Comparison of ENCODE assay signal across 1 cellular context in the genomic region with DNA sequence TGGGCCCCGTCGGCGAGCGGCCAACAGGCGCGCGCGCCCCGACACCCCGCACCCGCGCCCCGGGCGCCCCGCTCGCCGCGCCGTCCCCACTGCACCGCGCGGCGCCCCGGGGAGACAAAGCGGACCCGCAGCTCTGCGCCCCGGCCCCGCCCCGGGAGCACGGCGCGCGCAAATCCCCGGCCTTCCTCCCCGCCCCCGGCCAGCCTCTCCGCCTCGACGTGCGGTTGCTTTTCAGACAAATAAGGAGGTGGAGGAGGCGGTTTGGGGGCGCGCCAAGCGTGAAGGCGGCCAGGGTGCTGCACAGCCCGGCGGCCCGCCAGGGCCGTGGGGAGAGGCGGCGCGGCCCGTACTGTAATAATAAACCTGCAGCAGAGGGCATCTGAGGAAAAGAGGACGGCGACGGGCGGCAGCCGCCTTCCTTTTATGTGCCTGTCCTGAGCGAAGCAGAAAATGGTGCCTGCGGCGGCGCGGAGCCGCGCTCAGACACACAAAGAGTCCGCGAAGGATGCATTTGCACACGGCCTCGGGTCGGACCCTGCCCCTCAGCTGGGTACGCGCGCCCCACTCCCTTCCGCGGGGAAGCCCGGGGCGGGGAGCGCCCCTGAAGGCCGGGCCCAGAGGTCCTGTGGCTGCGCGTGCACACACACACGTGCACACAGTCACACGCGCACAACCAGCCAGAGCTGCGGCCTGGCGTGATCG.
A peak's percentile ranks its signal among the peaks of the same experiment; 100 is the strongest.
TF ChIP-seq lines count a peak whose summit lies in the region.

No MANE protein-coding gene starts in this region.

TF ChIP-seq in H1, 55 proteins besides CTCF, POLR2A, EP300 and RAD21:
- TF ChIP-seq, protein P1, sequence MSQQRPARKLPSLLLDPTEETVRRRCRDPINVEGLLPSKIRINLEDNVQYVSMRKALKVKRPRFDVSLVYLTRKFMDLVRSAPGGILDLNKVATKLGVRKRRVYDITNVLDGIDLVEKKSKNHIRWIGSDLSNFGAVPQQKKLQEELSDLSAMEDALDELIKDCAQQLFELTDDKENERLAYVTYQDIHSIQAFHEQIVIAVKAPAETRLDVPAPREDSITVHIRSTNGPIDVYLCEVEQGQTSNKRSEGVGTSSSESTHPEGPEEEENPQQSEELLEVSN (IDR thresholded peaks at IDR 0.05): peak; percentile 43; the same call in 1 of the 2 replicates
- TF ChIP-seq SRF (IDR thresholded peaks at IDR 0.05; ENCODE audit: low read depth, low read length) (no peak), SIRT6 (IDR thresholded peaks at IDR 0.05; ENCODE audit: low read length) (no peak), BRCA1 (IDR thresholded peaks at IDR 0.05; ENCODE audit: low read depth, low read length) (no peak), JUND (IDR thresholded peaks at IDR 0.05; ENCODE audit: low read length) (no peak), SIX5 (IDR thresholded peaks at IDR 0.05; ENCODE audit: low read depth, low read length) (no peak), RBBP5 (IDR thresholded peaks at IDR 0.05; ENCODE audit: borderline replicate concordance, low read depth, low read length) (peak; percentile 86), KDM4A (IDR thresholded peaks at IDR 0.05; ENCODE audit: low read depth, low read length, severe bottlenecking) (peak; percentile 72), SUZ12 (IDR thresholded peaks at IDR 0.05; ENCODE audit: low read length) (no peak), CHD1 (IDR thresholded peaks at IDR 0.05; ENCODE audit: low read depth, low read length) (no peak), EGR1 (IDR thresholded peaks at IDR 0.05; ENCODE audit: borderline replicate concordance, low read depth, low read length) (no peak), KDM1A (IDR thresholded peaks at IDR 0.05; ENCODE audit: borderline replicate concordance, low read length) (peak; percentile 42; the same call in 1 of the 2 replicates), KDM5A (IDR thresholded peaks at IDR 0.05; ENCODE audit: low read length) (no peak), EZH2 (IDR thresholded peaks at IDR 0.05; ENCODE audit: low read depth, low read length, severe bottlenecking) (no peak), RXRA (IDR thresholded peaks at IDR 0.05; ENCODE audit: insufficient read depth, low read depth, low read length) (no peak), PHF8 (conservative IDR thresholded peaks at IDR 0.05; ENCODE audit: low read depth, low read length) (peak; percentile 86), JUN (IDR thresholded peaks at IDR 0.05; ENCODE audit: low read depth, low read length) (no peak), BACH1 (IDR thresholded peaks at IDR 0.05; ENCODE audit: low read length) (no peak), SIN3A (conservative IDR thresholded peaks at IDR 0.05 in 1 of 2, IDR thresholded peaks at IDR 0.05 in 1 of 2; ENCODE audit: low read depth in 1 of 2, low read length in 2 of 2) (no peak), CEBPB (IDR thresholded peaks at IDR 0.05; ENCODE audit: low read depth, low read length) (no peak), ASH2L (IDR thresholded peaks at IDR 0.05; ENCODE audit: low read length) (peak; percentile 95), CHD2 (IDR thresholded peaks at IDR 0.05; ENCODE audit: low read length) (no peak), SAP30 (IDR thresholded peaks at IDR 0.05; ENCODE audit: insufficient read depth, insufficient replicate concordance, low read length) (no peak), YY1 (IDR thresholded peaks at IDR 0.05; ENCODE audit: low read depth, low read length) (peak; percentile 76; the same call in 1 of the 2 replicates), NRF1 (IDR thresholded peaks at IDR 0.05; ENCODE audit: low read depth, low read length) (no peak), GTF2F1 (IDR thresholded peaks at IDR 0.05; ENCODE audit: borderline replicate concordance, low read depth, low read length) (no peak), HDAC6 (IDR thresholded peaks at IDR 0.05; ENCODE audit: low read depth, low read length) (no peak), CTBP2 (IDR thresholded peaks at IDR 0.05; ENCODE audit: borderline replicate concordance, insufficient read depth, insufficient read length, low read length) (no peak), TAF7 (optimal IDR thresholded peaks at IDR 0.05; ENCODE audit: borderline replicate concordance, low read depth, low read length) (no peak), ZNF274 (IDR thresholded peaks at IDR 0.05; ENCODE audit: borderline replicate concordance, extremely low read depth, low read length) (no peak), RNF2 (IDR thresholded peaks at IDR 0.05; ENCODE audit: borderline replicate concordance, low read depth, low read length, missing control alignments, poor library complexity, severe bottlenecking) (no peak), FOSL1 (IDR thresholded peaks at IDR 0.05; ENCODE audit: insufficient read depth, low read depth, low read length) (no peak), POU5F1 (IDR thresholded peaks at IDR 0.05; ENCODE audit: low read depth, low read length) (no peak), RFX5 (IDR thresholded peaks at IDR 0.05; ENCODE audit: borderline replicate concordance, low read depth, low read length) (no peak), TEAD4 (IDR thresholded peaks at IDR 0.05; ENCODE audit: low read depth, low read length) (no peak), SP1 (IDR thresholded peaks at IDR 0.05; ENCODE audit: low read depth, low read length) (0 out of 2 replicates have a peak, but pooled peaks have one; percentile 7), TBP (IDR thresholded peaks at IDR 0.05; ENCODE audit: low read depth, low read length) (peak; percentile 60; the same call in 1 of the 2 replicates), GABPA (IDR thresholded peaks at IDR 0.05; ENCODE audit: borderline replicate concordance, insufficient read depth, low read length) (0 out of 2 replicates have a peak, but pooled peaks have one; percentile 31), HDAC2 (IDR thresholded peaks at IDR 0.05; ENCODE audit: borderline replicate concordance in 1 of 2, low read depth in 2 of 2, low read length in 2 of 2) (0 out of 4 replicates have a peak, but pooled peaks have one; percentile 42 to 46), SP2 (IDR thresholded peaks at IDR 0.05; ENCODE audit: low read length) (no peak), POLR2AphosphoS5 (IDR thresholded peaks at IDR 0.05; ENCODE audit: low read depth, low read length) (peak; percentile 91), TCF12 (IDR thresholded peaks at IDR 0.05; ENCODE audit: low read depth, low read length) (no peak), NANOG (IDR thresholded peaks at IDR 0.05; ENCODE audit: insufficient read depth, low read depth, low read length, poor library complexity, severe bottlenecking) (no peak), MAFK (IDR thresholded peaks at IDR 0.05; ENCODE audit: low read depth, low read length) (no peak), CBX5 (IDR thresholded peaks at IDR 0.05; ENCODE audit: low read depth, low read length) (no peak), CBX8 (IDR thresholded peaks at IDR 0.05; ENCODE audit: borderline replicate concordance, low read depth, low read length) (no peak), SP4 (IDR thresholded peaks at IDR 0.05; ENCODE audit: low read length) (no peak), TAF1 (IDR thresholded peaks at IDR 0.05; ENCODE audit: low read depth, low read length) (peak; percentile 72), BCL11A (IDR thresholded peaks at IDR 0.05; ENCODE audit: low read depth in 2 of 2, low read length in 2 of 2) (no peak), CREB1 (IDR thresholded peaks at IDR 0.05) (no peak)
- TF ChIP-seq, protein P2, sequence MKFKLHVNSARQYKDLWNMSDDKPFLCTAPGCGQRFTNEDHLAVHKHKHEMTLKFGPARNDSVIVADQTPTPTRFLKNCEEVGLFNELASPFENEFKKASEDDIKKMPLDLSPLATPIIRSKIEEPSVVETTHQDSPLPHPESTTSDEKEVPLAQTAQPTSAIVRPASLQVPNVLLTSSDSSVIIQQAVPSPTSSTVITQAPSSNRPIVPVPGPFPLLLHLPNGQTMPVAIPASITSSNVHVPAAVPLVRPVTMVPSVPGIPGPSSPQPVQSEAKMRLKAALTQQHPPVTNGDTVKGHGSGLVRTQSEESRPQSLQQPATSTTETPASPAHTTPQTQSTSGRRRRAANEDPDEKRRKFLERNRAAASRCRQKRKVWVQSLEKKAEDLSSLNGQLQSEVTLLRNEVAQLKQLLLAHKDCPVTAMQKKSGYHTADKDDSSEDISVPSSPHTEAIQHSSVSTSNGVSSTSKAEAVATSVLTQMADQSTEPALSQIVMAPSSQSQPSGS (IDR thresholded peaks at IDR 0.05; ENCODE audit: low read length): no peak
- TF ChIP-seq, protein P3, sequence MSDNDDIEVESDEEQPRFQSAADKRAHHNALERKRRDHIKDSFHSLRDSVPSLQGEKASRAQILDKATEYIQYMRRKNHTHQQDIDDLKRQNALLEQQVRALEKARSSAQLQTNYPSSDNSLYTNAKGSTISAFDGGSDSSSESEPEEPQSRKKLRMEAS (IDR thresholded peaks at IDR 0.05): peak; percentile 92
- TF ChIP-seq, protein P4, sequence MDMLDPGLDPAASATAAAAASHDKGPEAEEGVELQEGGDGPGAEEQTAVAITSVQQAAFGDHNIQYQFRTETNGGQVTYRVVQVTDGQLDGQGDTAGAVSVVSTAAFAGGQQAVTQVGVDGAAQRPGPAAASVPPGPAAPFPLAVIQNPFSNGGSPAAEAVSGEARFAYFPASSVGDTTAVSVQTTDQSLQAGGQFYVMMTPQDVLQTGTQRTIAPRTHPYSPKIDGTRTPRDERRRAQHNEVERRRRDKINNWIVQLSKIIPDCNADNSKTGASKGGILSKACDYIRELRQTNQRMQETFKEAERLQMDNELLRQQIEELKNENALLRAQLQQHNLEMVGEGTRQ (IDR thresholded peaks at IDR 0.05; ENCODE audit: low read length): 0 out of 2 replicates have a peak, but pooled peaks have one; percentile 34
- TF ChIP-seq, protein P5, sequence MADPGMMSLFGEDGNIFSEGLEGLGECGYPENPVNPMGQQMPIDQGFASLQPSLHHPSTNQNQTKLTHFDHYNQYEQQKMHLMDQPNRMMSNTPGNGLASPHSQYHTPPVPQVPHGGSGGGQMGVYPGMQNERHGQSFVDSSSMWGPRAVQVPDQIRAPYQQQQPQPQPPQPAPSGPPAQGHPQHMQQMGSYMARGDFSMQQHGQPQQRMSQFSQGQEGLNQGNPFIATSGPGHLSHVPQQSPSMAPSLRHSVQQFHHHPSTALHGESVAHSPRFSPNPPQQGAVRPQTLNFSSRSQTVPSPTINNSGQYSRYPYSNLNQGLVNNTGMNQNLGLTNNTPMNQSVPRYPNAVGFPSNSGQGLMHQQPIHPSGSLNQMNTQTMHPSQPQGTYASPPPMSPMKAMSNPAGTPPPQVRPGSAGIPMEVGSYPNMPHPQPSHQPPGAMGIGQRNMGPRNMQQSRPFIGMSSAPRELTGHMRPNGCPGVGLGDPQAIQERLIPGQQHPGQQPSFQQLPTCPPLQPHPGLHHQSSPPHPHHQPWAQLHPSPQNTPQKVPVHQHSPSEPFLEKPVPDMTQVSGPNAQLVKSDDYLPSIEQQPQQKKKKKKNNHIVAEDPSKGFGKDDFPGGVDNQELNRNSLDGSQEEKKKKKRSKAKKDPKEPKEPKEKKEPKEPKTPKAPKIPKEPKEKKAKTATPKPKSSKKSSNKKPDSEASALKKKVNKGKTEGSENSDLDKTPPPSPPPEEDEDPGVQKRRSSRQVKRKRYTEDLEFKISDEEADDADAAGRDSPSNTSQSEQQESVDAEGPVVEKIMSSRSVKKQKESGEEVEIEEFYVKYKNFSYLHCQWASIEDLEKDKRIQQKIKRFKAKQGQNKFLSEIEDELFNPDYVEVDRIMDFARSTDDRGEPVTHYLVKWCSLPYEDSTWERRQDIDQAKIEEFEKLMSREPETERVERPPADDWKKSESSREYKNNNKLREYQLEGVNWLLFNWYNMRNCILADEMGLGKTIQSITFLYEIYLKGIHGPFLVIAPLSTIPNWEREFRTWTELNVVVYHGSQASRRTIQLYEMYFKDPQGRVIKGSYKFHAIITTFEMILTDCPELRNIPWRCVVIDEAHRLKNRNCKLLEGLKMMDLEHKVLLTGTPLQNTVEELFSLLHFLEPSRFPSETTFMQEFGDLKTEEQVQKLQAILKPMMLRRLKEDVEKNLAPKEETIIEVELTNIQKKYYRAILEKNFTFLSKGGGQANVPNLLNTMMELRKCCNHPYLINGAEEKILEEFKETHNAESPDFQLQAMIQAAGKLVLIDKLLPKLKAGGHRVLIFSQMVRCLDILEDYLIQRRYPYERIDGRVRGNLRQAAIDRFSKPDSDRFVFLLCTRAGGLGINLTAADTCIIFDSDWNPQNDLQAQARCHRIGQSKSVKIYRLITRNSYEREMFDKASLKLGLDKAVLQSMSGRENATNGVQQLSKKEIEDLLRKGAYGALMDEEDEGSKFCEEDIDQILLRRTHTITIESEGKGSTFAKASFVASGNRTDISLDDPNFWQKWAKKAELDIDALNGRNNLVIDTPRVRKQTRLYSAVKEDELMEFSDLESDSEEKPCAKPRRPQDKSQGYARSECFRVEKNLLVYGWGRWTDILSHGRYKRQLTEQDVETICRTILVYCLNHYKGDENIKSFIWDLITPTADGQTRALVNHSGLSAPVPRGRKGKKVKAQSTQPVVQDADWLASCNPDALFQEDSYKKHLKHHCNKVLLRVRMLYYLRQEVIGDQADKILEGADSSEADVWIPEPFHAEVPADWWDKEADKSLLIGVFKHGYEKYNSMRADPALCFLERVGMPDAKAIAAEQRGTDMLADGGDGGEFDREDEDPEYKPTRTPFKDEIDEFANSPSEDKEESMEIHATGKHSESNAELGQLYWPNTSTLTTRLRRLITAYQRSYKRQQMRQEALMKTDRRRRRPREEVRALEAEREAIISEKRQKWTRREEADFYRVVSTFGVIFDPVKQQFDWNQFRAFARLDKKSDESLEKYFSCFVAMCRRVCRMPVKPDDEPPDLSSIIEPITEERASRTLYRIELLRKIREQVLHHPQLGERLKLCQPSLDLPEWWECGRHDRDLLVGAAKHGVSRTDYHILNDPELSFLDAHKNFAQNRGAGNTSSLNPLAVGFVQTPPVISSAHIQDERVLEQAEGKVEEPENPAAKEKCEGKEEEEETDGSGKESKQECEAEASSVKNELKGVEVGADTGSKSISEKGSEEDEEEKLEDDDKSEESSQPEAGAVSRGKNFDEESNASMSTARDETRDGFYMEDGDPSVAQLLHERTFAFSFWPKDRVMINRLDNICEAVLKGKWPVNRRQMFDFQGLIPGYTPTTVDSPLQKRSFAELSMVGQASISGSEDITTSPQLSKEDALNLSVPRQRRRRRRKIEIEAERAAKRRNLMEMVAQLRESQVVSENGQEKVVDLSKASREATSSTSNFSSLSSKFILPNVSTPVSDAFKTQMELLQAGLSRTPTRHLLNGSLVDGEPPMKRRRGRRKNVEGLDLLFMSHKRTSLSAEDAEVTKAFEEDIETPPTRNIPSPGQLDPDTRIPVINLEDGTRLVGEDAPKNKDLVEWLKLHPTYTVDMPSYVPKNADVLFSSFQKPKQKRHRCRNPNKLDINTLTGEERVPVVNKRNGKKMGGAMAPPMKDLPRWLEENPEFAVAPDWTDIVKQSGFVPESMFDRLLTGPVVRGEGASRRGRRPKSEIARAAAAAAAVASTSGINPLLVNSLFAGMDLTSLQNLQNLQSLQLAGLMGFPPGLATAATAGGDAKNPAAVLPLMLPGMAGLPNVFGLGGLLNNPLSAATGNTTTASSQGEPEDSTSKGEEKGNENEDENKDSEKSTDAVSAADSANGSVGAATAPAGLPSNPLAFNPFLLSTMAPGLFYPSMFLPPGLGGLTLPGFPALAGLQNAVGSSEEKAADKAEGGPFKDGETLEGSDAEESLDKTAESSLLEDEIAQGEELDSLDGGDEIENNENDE (IDR thresholded peaks at IDR 0.05; ENCODE audit: insufficient replicate concordance, low read length): no peak
- TF ChIP-seq, protein P6, sequence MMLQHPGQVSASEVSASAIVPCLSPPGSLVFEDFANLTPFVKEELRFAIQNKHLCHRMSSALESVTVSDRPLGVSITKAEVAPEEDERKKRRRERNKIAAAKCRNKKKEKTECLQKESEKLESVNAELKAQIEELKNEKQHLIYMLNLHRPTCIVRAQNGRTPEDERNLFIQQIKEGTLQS (IDR thresholded peaks at IDR 0.05; ENCODE audit: insufficient read depth, low read depth, low read length): no peak
